ENCODE assay signal across 24 cellular contexts in genomic region chr16:53154513-53154912, GRCh38.
DNase-seq lines count a peak whose midpoint lies in the region; ATAC-seq and TF ChIP-seq lines count a peak whose summit lies in the region.
"Had no signal": no experiment of that assay in that cellular context is flagged by ENCODE, and none has a peak within 500 bp of the region (broad histone marks: within the 10 kb centered on the region; RNA-seq: fewer than 3 reads in every experiment).

No MANE protein-coding gene starts in this region.

- CTCF ChIA-PET in CD4-positive, alpha-beta memory T cell (lab: Charles Lee; ENCODE audit: partially characterized antibody), result interaction anchor here (0.9 to 2.7 kb wide), 5 partner anchors 13 to 100 kb away, joined by 3 to 13 read pairs (median 4); partner anchors contain the start of gene CHD9

- peak; percentile 56; the same call in 2 of the 3 replicates for ATAC-seq in GM23338
- peak; percentile 70 for ATAC-seq in left lobe of liver
- no peak for ATAC-seq in HG02970 (IDR thresholded peaks at IDR 0.05; ENCODE audit: low FRiP score, unreplicated experiment)
- ATAC-seq: CD8-positive, alpha-beta T cell had no signal

- H3K4me3 Mint-ChIP-seq in GM23338 (no peak overlapping the region), brain (peak overlapping the region in 2 of 5 experiments; percentile 55 to 62)
- no peak overlapping the region for H3K4me3 Mint-ChIP-seq in CD4-positive, alpha-beta memory T cell
- H3K4me3 Mint-ChIP-seq: activated CD4-positive, alpha-beta memory T cell treated with anti-CD3 and anti-CD28 coated beads, Interleukin-2, amount 10 ng/mL, durations not matched to agents 7 days and 5 days; CD8-positive, alpha-beta T cell had no signal

- TF ChIP-seq CTCF in BE2C (IDR thresholded peaks at IDR 0.05; ENCODE audit: low read depth, low read length) (no peak), GM23338 (conservative IDR thresholded peaks at IDR 0.05; ENCODE audit: low read depth in 2 of 2) (no peak), brain (conservative IDR thresholded peaks at IDR 0.05) (no peak)

- H4K20me1 ChIP-seq in GM23338 (replicated peaks; ENCODE audit: insufficient read depth), result no peaks in the 10 kb centered on the region

- H3K9me2 ChIP-seq in GM23338 (ENCODE audit: insufficient read depth), result no peaks in the 10 kb centered on the region

- no peaks in the 10 kb centered on the region for H3F3A ChIP-seq in GM23338 (replicated peaks; ENCODE audit: low read depth)

- H3K4me3 ChIP-seq in BE2C (ENCODE audit: low read depth, low read length) (peak overlapping the region; percentile 5), GM23338 (no peak overlapping the region)
- H3K4me3 ChIP-seq in CD4-positive, alpha-beta memory T cell (ENCODE audit: low read length in 2 of 2), result no peak overlapping the region
- H3K4me3 ChIP-seq: spleen, thoracic aorta had no signal

- H3K79me2 ChIP-seq in GM23338 (replicated peaks; ENCODE audit: insufficient read depth), result peaks cover 15% of the 10 kb centered on the region

- no peak overlapping the region for H3K4me2 ChIP-seq in GM23338

- H3K27me3 ChIP-seq in BE2C (no peaks in the 10 kb centered on the region), GM23338 (ENCODE audit: insufficient read depth) (no peaks in the 10 kb centered on the region)
- no peaks in the 10 kb centered on the region for H3K27me3 ChIP-seq in CD4-positive, alpha-beta memory T cell (ENCODE audit: insufficient read depth, low read length)
- H3K27me3 ChIP-seq: spleen had no signal

- no peaks in the 10 kb centered on the region for H3K9me3 Mint-ChIP-seq in GM23338
- H3K9me3 Mint-ChIP-seq in brain, result peaks cover 0 to under 1% (median 0%) of the 10 kb centered on the region in 5 experiments
- no peaks in the 10 kb centered on the region for H3K9me3 Mint-ChIP-seq in CD4-positive, alpha-beta memory T cell
- H3K9me3 Mint-ChIP-seq: activated CD4-positive, alpha-beta memory T cell treated with anti-CD3 and anti-CD28 coated beads, Interleukin-2, amount 10 ng/mL, durations not matched to agents 7 days and 5 days; CD8-positive, alpha-beta T cell had no signal

- peaks cover 20% of the 10 kb centered on the region for H3K36me3 ChIP-seq in BE2C
- peaks cover 4% of the 10 kb centered on the region; the same call in 1 of the 2 replicates for H3K36me3 ChIP-seq in GM23338 (ENCODE audit: insufficient read depth)
- peaks cover 8% of the 10 kb centered on the region for H3K36me3 ChIP-seq in CD4-positive, alpha-beta memory T cell (ENCODE audit: insufficient read depth, low read length)

- H3K36me3 Mint-ChIP-seq in GM23338 (ENCODE audit: low read depth) (peaks cover 6% of the 10 kb centered on the region; the same call in 2 of the 3 replicates), brain (peaks cover 23% of the 10 kb centered on the region)
- peaks cover 21 to 22% of the 10 kb centered on the region in 2 donors for H3K36me3 Mint-ChIP-seq in CD4-positive, alpha-beta memory T cell

- peaks cover 12% of the 10 kb centered on the region for H3K4me1 Mint-ChIP-seq in GM23338
- peaks cover 15% of the 10 kb centered on the region for H3K4me1 Mint-ChIP-seq in brain
- H3K4me1 Mint-ChIP-seq in CD4-positive, alpha-beta memory T cell, result peaks cover 0 to 9% (median 4%) of the 10 kb centered on the region in 4 donors
- H3K4me1 Mint-ChIP-seq: activated CD4-positive, alpha-beta memory T cell treated with anti-CD3 and anti-CD28 coated beads, Interleukin-2, amount 10 ng/mL, durations not matched to agents 7 days and 5 days had no signal

- no peak overlapping the region for H2AFZ ChIP-seq in GM23338

- H3K27ac Mint-ChIP-seq in GM23338 (no peak overlapping the region), brain (peak overlapping the region in 3 of 5 experiments; percentile 54 to 70 (median 63))
- H3K27ac Mint-ChIP-seq in CD4-positive, alpha-beta memory T cell, result peak overlapping the region in 2 of 7 donors; percentile 34 to 50
- H3K27ac Mint-ChIP-seq: activated CD4-positive, alpha-beta memory T cell treated with anti-CD3 and anti-CD28 coated beads, Interleukin-2, amount 10 ng/mL, durations not matched to agents 7 days and 5 days; CD8-positive, alpha-beta T cell had no signal

- POLR2A ChIA-PET in CD4-positive, alpha-beta memory T cell (lab: Charles Lee; ENCODE audit: partially characterized antibody), result no interaction called here

- H3K4me1 ChIP-seq in BE2C, result peaks cover 11% of the 10 kb centered on the region
- no peaks in the 10 kb centered on the region for H3K4me1 ChIP-seq in GM23338 (ENCODE audit: insufficient read depth)
- H3K4me1 ChIP-seq in CD4-positive, alpha-beta memory T cell (ENCODE audit: insufficient read depth, low read length), result no peaks in the 10 kb centered on the region

- H3K27me3 Mint-ChIP-seq in GM23338 (ENCODE audit: insufficient read depth, low read depth, poor library complexity), result no peaks in the 10 kb centered on the region
- no peaks in the 10 kb centered on the region for H3K27me3 Mint-ChIP-seq in brain
- no peaks in the 10 kb centered on the region for H3K27me3 Mint-ChIP-seq in CD4-positive, alpha-beta memory T cell
- H3K27me3 Mint-ChIP-seq: activated CD4-positive, alpha-beta memory T cell treated with anti-CD3 and anti-CD28 coated beads, Interleukin-2, amount 10 ng/mL, durations not matched to agents 7 days and 5 days had no signal

- H3K27ac ChIP-seq in GM23338 (ENCODE audit: low read depth), result no peak overlapping the region
- H3K27ac ChIP-seq in CD4-positive, alpha-beta memory T cell (ENCODE audit: low read depth, low read length), result no peak overlapping the region
- H3K27ac ChIP-seq: epithelial cell of prostate, HL-60, RWPE1, spleen had no signal

- DNase-seq in BE2C (peak; percentile 49), GM23338 (ENCODE audit: low spot score) (peak; percentile 14), left lobe of liver (ENCODE audit: low spot score) (no peak)
- DNase-seq in NK-92 treated with Interleukin-12 subunit alpha and Interleukin-12 subunit beta, amount 100 ng/mL, for 24 hours (lab: John Stamatoyannopoulos, UW), result no peak
- DNase-seq in CD4-positive, alpha-beta memory T cell, result no peak
- DNase-seq: activated CD4-positive, alpha-beta memory T cell treated with anti-CD3 and anti-CD28 coated beads, Interleukin-2, amount 10 ng/mL, durations not matched to agents 7 days and 5 days; activated gamma-delta T cell treated with Interleukin-2 at 50 U/mL for 16 hours; activated T-cell treated with anti-CD3 and anti-CD28 coated beads for 4 hours; CD8-positive, alpha-beta T cell; DND-41; GOT3; NCI-H1105 treated with DMSO at 0.1 percent for 48 hours; NCI-H2081 treated with DMSO at 0.1 percent for 48 hours; NCI-H524 treated with DMSO at 0.1 percent for 48 hours; spleen; stimulated activated CD4-positive, alpha-beta T cell treated with anti-CD3 and anti-CD28 coated beads, Interleukin-4, amount 100 ng/mL, for 1 hour; stimulated activated naive CD4-positive, alpha-beta T cell treated with Interleukin-2 at 50 U/mL for 16 hours; SW 1271 had no signal

- intact Hi-C loops in CD4-positive, alpha-beta memory T cell (cut with micrococcal nuclease), result no loop called here

- H3K9me3 ChIP-seq in BE2C, result no peaks in the 10 kb centered on the region
- no peaks in the 10 kb centered on the region for H3K9me3 ChIP-seq in CD4-positive, alpha-beta memory T cell (ENCODE audit: control insufficient read depth in 1 of 2, low read length in 2 of 2)

Comparison
In these comparisons a context has a peak if more than half of its experiments do, and no peak if none do; other contexts are left out.
1. DNase-seq: peak in BE2C (single experiment) and GM23338 (single experiment); none in left lobe of liver (single experiment), NK-92 treated with Interleukin-12 subunit alpha and Interleukin-12 subunit beta, amount 100 ng/mL, for 24 hours (single experiment) and CD4-positive, alpha-beta memory T cell (0 of 5).